Comparison of ENCODE assay signal across 18 cellular contexts in genomic region chr1:86169625-86170024, GRCh38. TPM values are rescaled to one million over a fixed set of nuclear protein-coding genes. Genes with fewer than 3 reads are reported as not detected.
DNase-seq lines count a peak whose midpoint lies in the region; ATAC-seq and TF ChIP-seq lines count a peak whose summit lies in the region.
"Had no signal": no experiment of that assay in that cellular context is flagged by ENCODE, and none has a peak within 500 bp of the region (broad histone marks: within the 10 kb centered on the region; RNA-seq: fewer than 3 reads in every experiment).

No MANE protein-coding gene starts in this region.

- ATAC-seq in GM19452 (IDR thresholded peaks at IDR 0.05; ENCODE audit: unreplicated experiment), result no peak
- ATAC-seq: Right ventricle myocardium inferior; stimulated activated naive CD8-positive, alpha-beta T cell treated with anti-CD3 and anti-CD28 coated beads, Interleukin-15, amount 100 ng/mL, for 72 hours had no signal

- no peak overlapping the region for H3K4me3 ChIP-seq in astrocyte of the spinal cord (ENCODE audit: low read depth, low read length)
- H3K4me3 ChIP-seq in tibial artery, result no peak overlapping the region

- TF ChIP-seq CTCF in astrocyte of the spinal cord (IDR thresholded peaks at IDR 0.05; ENCODE audit: low read depth, low read length), result peak; percentile 23
- no peak for TF ChIP-seq CTCF in tibial artery (IDR thresholded peaks at IDR 0.05)

- H3K36me3 ChIP-seq in tibial artery, result no peaks in the 10 kb centered on the region

- DNase-seq in DMS53 (lab: John Stamatoyannopoulos, UW) (peak; percentile 40), DMS53 treated with DMSO at 0.1 percent for 48 hours (lab: John Stamatoyannopoulos, UW; ENCODE audit: unreplicated experiment) (no peak), LHCN-M2 (ENCODE audit: low read depth) (peak; percentile 19), astrocyte of the spinal cord (ENCODE audit: low read depth, low spot score) (peak; percentile 18), myocyte (ENCODE audit: low read depth) (peak; percentile 17), NCI-H2171 treated with DMSO at 0.1 percent for 48 hours (lab: John Stamatoyannopoulos, UW) (no peak), tibial artery (no peak)
- DNase-seq: activated effector memory CD4-positive, alpha-beta T cell treated with anti-CD3 and anti-CD28 coated beads, Interleukin-2, amount 50 U/mL, for 16 hours; anterior cingulate cortex; hippocampal formation; mesendoderm; MM.1S; NCI-H2029; retina; stimulated activated naive CD8-positive, alpha-beta T cell treated with anti-CD3 and anti-CD28 coated beads, Interleukin-15, amount 100 ng/mL, for 72 hours; T-helper 2 cell had no signal

- no peak overlapping the region for H3K27ac ChIP-seq in tibial artery

- in situ Hi-C loops in astrocyte of the spinal cord (cut with HindIII; ENCODE audit: low sequenced_read_pairs), result no loop called here

- no peaks in the 10 kb centered on the region for H3K4me1 ChIP-seq in tibial artery

- H3K9me3 ChIP-seq in tibial artery, result peaks cover 0 to 7% (median 0%) of the 10 kb centered on the region in 3 donors

- H3K27me3 ChIP-seq in tibial artery, result no peaks in the 10 kb centered on the region

- intact Hi-C loops in tibial artery (cut with DNase I; ENCODE audit: low total_unique reads), result no loop called here

RNA-seq across cellular contexts. Expression of gene COL24A1, which starts 13.1 kb away (rescaled TPM):
- 0.26 and 0.34 TPM in 2 replicates for total RNA-seq in LHCN-M2 (2014; rRNA removed)
- 0.26 TPM for polyA plus RNA-seq in LHCN-M2 (2012)
- 1.3 and 1.7 TPM in 2 replicates for total RNA-seq in myocyte
- 0.53 TPM for polyA plus RNA-seq in myocyte (2012)

Comparison
In these comparisons a context has a peak if more than half of its experiments do, and no peak if none do; other contexts are left out.
1. DNase-seq: peak in DMS53 (single experiment), LHCN-M2 (single experiment), astrocyte of the spinal cord (single experiment) and myocyte (single experiment); none in DMS53 treated with DMSO at 0.1 percent for 48 hours (single experiment), NCI-H2171 treated with DMSO at 0.1 percent for 48 hours (single experiment) and tibial artery (0 of 2).